8 cellular contexts compared by ENCODE assay signal in the genomic region with DNA sequence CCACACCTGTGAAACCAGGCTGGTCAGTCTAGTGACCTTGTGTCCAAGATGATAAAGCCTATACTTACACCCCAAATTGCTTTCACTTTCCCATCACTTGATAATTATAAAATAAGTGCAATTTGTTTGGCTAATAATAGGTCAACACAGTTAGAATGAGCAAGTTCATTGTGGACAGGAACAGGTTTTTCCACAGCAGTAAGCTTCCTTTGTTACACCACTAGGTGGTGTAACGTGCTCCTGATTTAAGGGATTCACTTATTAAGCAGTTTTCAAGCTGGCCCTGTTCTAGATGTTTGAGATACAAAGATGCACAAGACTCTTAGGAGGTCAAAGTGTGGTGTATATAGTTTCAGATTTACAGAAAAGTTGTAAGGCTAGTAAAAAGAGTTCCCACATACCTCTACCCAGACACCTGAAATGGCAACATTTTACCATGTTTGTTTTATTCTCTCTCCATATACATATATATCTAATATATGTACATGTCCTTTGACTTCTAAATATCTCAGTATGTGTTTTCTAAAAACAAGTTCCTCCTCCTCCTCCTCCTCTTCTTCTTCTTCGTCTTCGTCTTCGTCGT. TPM values are rescaled to one million over a fixed set of nuclear protein-coding genes. Genes with fewer than 3 reads are reported as not detected.
DNase-seq lines count a peak whose midpoint lies in the region; FAIRE-seq and TF ChIP-seq lines count a peak whose summit lies in the region.

No MANE protein-coding gene starts in this region.

- H3K27ac ChIP-seq in right atrium auricular region (no peak overlapping the region), vagina (no peak overlapping the region)

- H3K4me3 ChIP-seq in right atrium auricular region (no peak overlapping the region), vagina (no peak overlapping the region)

- no peak for TF ChIP-seq POLR2A in vagina (IDR thresholded peaks at IDR 0.05)

- TF ChIP-seq CTCF in D721Med (IDR thresholded peaks at IDR 0.05; ENCODE audit: insufficient read depth, missing control alignments) = peak; percentile 52
- TF ChIP-seq CTCF in GM20000 (IDR thresholded peaks at IDR 0.05; ENCODE audit: extremely low read depth, missing control alignments) = peak; percentile 36
- TF ChIP-seq CTCF in right atrium auricular region (IDR thresholded peaks at IDR 0.05) = peak; percentile 37 to 57
- TF ChIP-seq CTCF in vagina (IDR thresholded peaks at IDR 0.05) = no peak

- DNase-seq in D721Med (ENCODE audit: insufficient read length, low spot score) (no peak), GM20000 (ENCODE audit: low spot score) (peak; percentile 26), Kasumi-1 (lab: John Stamatoyannopoulos, UW) (peak; percentile 74 to 88), right atrium auricular region (ENCODE audit: low spot score) (no peak), NCI-H774 (lab: John Stamatoyannopoulos, UW) (no peak), cerebellar nuclear complex (lab: John Stamatoyannopoulos, UW) (no peak), vagina (ENCODE audit: extremely low spot score in 2 of 2) (no peak)

- H3K9me3 ChIP-seq in right atrium auricular region (no peaks in the 10 kb centered on the region), vagina (no peaks in the 10 kb centered on the region)

- intact Hi-C loops in vagina (cut with DNase I) = no loop called here

- H3K27me3 ChIP-seq in right atrium auricular region (no peaks in the 10 kb centered on the region), vagina (no peaks in the 10 kb centered on the region)

- no peaks in the 10 kb centered on the region for H3K36me3 ChIP-seq in right atrium auricular region
- no peaks in the 10 kb centered on the region for H3K36me3 ChIP-seq in vagina

- FAIRE-seq in D721Med (lab: Jason Lieb, UNC) (no peak), TTC549 (lab: Jason Lieb, UNC) (peak; percentile 52)

- H3K4me1 ChIP-seq in right atrium auricular region (no peaks in the 10 kb centered on the region), vagina (peaks cover 4% of the 10 kb centered on the region)

RNA-seq across cellular contexts. Expression of gene MFSD1, which starts 6.8 kb away (rescaled TPM):
- total RNA-seq in right atrium auricular region = 10 to 100 TPM; 43.9 to 45.6 TPM
- total RNA-seq in vagina = 59.2 TPM

Comparison
In these comparisons a context has a peak if more than half of its experiments do, and no peak if none do; other contexts are left out.
1. DNase-seq: peak in GM20000 (single experiment) and Kasumi-1 (2 of 2); none in D721Med (single experiment), right atrium auricular region (single experiment), NCI-H774 (single experiment), cerebellar nuclear complex (0 of 2) and vagina (0 of 2).
2. CTCF ChIP-seq: peak in D721Med (single experiment), GM20000 (single experiment) and right atrium auricular region (2 of 2); none in vagina (0 of 3).